8 cellular contexts compared by ENCODE assay signal in the genomic region with DNA sequence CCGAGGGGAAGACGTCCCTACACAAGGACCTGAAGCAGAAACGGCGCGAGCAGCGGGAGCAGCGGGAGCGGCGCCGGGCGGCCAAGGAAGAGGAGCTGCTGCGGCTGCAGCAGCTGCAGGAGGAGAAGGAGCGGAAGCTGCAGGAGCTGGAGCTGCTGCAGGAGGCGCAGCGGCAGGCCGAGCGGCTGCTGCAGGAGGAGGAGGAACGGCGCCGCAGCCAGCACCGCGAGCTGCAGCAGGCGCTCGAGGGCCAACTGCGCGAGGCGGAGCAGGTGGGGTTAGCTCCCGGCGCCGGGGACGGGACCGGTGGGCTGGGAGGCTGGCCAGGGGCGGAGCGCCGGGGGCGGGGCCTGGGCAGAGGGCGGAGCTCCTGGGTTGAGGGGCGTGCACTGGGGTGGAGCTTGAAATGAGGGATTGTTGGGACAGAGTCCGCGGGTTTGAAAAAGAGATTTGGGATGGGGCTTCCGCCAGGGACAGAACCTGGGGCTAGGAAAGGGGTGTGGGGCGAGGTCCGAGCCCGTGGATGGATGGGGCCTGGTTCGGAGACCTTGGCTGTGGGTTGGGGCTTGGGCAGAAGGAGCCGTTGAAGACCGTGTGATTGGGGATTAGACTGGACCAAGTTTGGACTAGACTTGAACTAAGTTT. TPM values are rescaled to one million over a fixed set of nuclear protein-coding genes. Genes with fewer than 3 reads are reported as not detected.
DNase-seq lines count a peak whose midpoint lies in the region; ATAC-seq and TF ChIP-seq lines count a peak whose summit lies in the region.

No MANE protein-coding gene starts in this region.

- peaks cover 69% of the 10 kb centered on the region for H3K36me3 ChIP-seq in CD4-positive, alpha-beta memory T cell (ENCODE audit: insufficient read depth, low read length)

- H3K4me3 ChIP-seq in CD4-positive, alpha-beta memory T cell (ENCODE audit: low read length in 2 of 2): no peak overlapping the region

- H3K36me3 Mint-ChIP-seq in CD4-positive, alpha-beta memory T cell: peaks cover 73 to 86% of the 10 kb centered on the region in 2 donors
- H3K36me3 Mint-ChIP-seq in stimulated activated naive B cell treated with anti-CD40 and anti-IgM and Interleukin-4, amounts not matched to agents 10 μg/mL and 1 μg/mL and 100 μg/mL, for 72 hours: peaks cover 51 to 67% of the 10 kb centered on the region in 2 donors

- H3K27ac ChIP-seq in CD4-positive, alpha-beta memory T cell (ENCODE audit: low read depth, low read length): no peak overlapping the region
- H3K27ac ChIP-seq in VCaP: peak overlapping the region; percentile 75

- CTCF ChIA-PET in CD4-positive, alpha-beta memory T cell (lab: Charles Lee; ENCODE audit: partially characterized antibody): interaction anchor here (1.7 kb wide), 1 partner anchor 9 kb away, joined by 7 read pairs; no protein-coding TSS in a partner anchor

- peaks cover 30% of the 10 kb centered on the region for H3K4me1 ChIP-seq in CD4-positive, alpha-beta memory T cell (ENCODE audit: insufficient read depth, low read length)

- intact Hi-C loops in CD4-positive, alpha-beta memory T cell (cut with micrococcal nuclease): no loop called here

- H3K27ac Mint-ChIP-seq in CD4-positive, alpha-beta memory T cell: peak overlapping the region in 5 of 7 donors; percentile 41 to 64 (median 62)
- H3K27ac Mint-ChIP-seq in stimulated activated naive B cell treated with anti-CD40 and anti-IgM and Interleukin-4, amounts not matched to agents 10 μg/mL and 1 μg/mL and 100 μg/mL, for 72 hours: no peak overlapping the region

- no peak for ATAC-seq in stimulated activated naive B cell treated with anti-CD40 and anti-IgM and Interleukin-4, amounts not matched to agents 10 μg/mL and 1 μg/mL and 100 μg/mL, for 72 hours (replicated peaks)

- no peaks in the 10 kb centered on the region for H3K9me3 Mint-ChIP-seq in CD4-positive, alpha-beta memory T cell
- no peaks in the 10 kb centered on the region for H3K9me3 Mint-ChIP-seq in stimulated activated naive B cell treated with anti-CD40 and anti-IgM and Interleukin-4, amounts not matched to agents 10 μg/mL and 1 μg/mL and 100 μg/mL, for 72 hours

- POLR2A ChIA-PET in CD4-positive, alpha-beta memory T cell (lab: Charles Lee; ENCODE audit: partially characterized antibody): interaction anchor here (26.7 kb wide), 1 partner anchor 14 kb away, joined by 805 read pairs; the partner anchor contains the start of gene DEF6

- H3K9me3 ChIP-seq in CD4-positive, alpha-beta memory T cell (ENCODE audit: control insufficient read depth in 1 of 2, low read length in 2 of 2): no peaks in the 10 kb centered on the region

- no peaks in the 10 kb centered on the region for H3K27me3 Mint-ChIP-seq in CD4-positive, alpha-beta memory T cell
- H3K27me3 Mint-ChIP-seq in stimulated activated naive B cell treated with anti-CD40 and anti-IgM and Interleukin-4, amounts not matched to agents 10 μg/mL and 1 μg/mL and 100 μg/mL, for 72 hours: no peaks in the 10 kb centered on the region

- no peaks in the 10 kb centered on the region for H3K27me3 ChIP-seq in CD4-positive, alpha-beta memory T cell (ENCODE audit: insufficient read depth, low read length)

- peaks cover 28 to 53% (median 41%) of the 10 kb centered on the region in 4 donors for H3K4me1 Mint-ChIP-seq in CD4-positive, alpha-beta memory T cell
- peaks cover 11 to 17% of the 10 kb centered on the region in 2 donors for H3K4me1 Mint-ChIP-seq in stimulated activated naive B cell treated with anti-CD40 and anti-IgM and Interleukin-4, amounts not matched to agents 10 μg/mL and 1 μg/mL and 100 μg/mL, for 72 hours

- no peak for TF ChIP-seq CTCF in VCaP (conservative IDR thresholded peaks at IDR 0.05)

- DNase-seq in CD4-positive, alpha-beta memory T cell: no peak
- DNase-seq in M059J (ENCODE audit: low read depth) (peak; percentile 90), glomerular visceral epithelial cell (ENCODE audit: extremely low spot score) (peak; percentile 83), nucleus accumbens (lab: John Stamatoyannopoulos, UW) (peak in 54 of 56 donors; percentile 25 to 90 (median 72)), foreskin melanocyte (no peak)
- no peak for DNase-seq in stimulated activated naive B cell treated with anti-CD40 and anti-IgM and Interleukin-4, amounts not matched to agents 10 μg/mL and 1 μg/mL and 100 μg/mL, for 72 hours
- no peak for DNase-seq in stimulated activated CD4-positive, alpha-beta T cell treated with anti-CD3 and anti-CD28 coated beads, Interleukin-12 subunit alpha, Interleukin-12 subunit beta, amount 100 ng/mL, for 4 hours

- H3K4me3 Mint-ChIP-seq in CD4-positive, alpha-beta memory T cell: no peak overlapping the region
- H3K4me3 Mint-ChIP-seq in stimulated activated naive B cell treated with anti-CD40 and anti-IgM and Interleukin-4, amounts not matched to agents 10 μg/mL and 1 μg/mL and 100 μg/mL, for 72 hours: no peak overlapping the region

RNA-seq across cellular contexts. Expression of gene DEF6, which starts 20.7 kb away (rescaled TPM):
- 100 to 1,000 TPM; 231 to 236 TPM for total RNA-seq in CD4-positive, alpha-beta memory T cell
- 100 to 1,000 TPM in 1 of 2 donors, 10 to 100 TPM in 1; 77.3 to 171 TPM for polyA plus RNA-seq in CD4-positive, alpha-beta memory T cell
- total RNA-seq in M059J (2014; rRNA removed; shearing (Covaris generic)): 0.44 and 0.57 TPM in 2 replicates

RNA-seq across cellular contexts. Expression of gene PPARD, which starts 24.0 kb away (rescaled TPM):
- total RNA-seq in CD4-positive, alpha-beta memory T cell: 10 to 100 TPM; 37.2 to 38.7 TPM
- 10 to 100 TPM in 1 of 2 donors, 1 to 10 TPM in 1; 2.6 to 10.7 TPM for polyA plus RNA-seq in CD4-positive, alpha-beta memory T cell
- 12.5 and 22.7 TPM in 2 replicates for total RNA-seq in M059J (2014; rRNA removed; shearing (Covaris generic))

RNA-seq across cellular contexts. Expression of gene ZNF76, which starts 58.8 kb away (rescaled TPM):
- 100 to 1,000 TPM in 1 of 2 experiments, 10 to 100 TPM in 1; 97.5 to 106 TPM for total RNA-seq in CD4-positive, alpha-beta memory T cell
- 10 to 100 TPM; 26.3 to 31.5 TPM for polyA plus RNA-seq in CD4-positive, alpha-beta memory T cell
- total RNA-seq in M059J (2014; rRNA removed; shearing (Covaris generic)): 12.5 and 20.8 TPM in 2 replicates

Comparison
In these comparisons a context has a peak if more than half of its experiments do, and no peak if none do; other contexts are left out.
1. DNase-seq: peak in M059J (single experiment), glomerular visceral epithelial cell (single experiment) and nucleus accumbens (54 of 56); none in CD4-positive, alpha-beta memory T cell (0 of 5), stimulated activated naive B cell treated with anti-CD40 and anti-IgM and Interleukin-4, amounts not matched to agents 10 μg/mL and 1 μg/mL and 100 μg/mL, for 72 hours (single experiment), foreskin melanocyte (single experiment) and stimulated activated CD4-positive, alpha-beta T cell treated with anti-CD3 and anti-CD28 coated beads, Interleukin-12 subunit alpha, Interleukin-12 subunit beta, amount 100 ng/mL, for 4 hours (single experiment).
2. RNA of gene DEF6, which starts 20.7 kb away (total RNA-seq): 231 to 236 TPM in CD4-positive, alpha-beta memory T cell; 0.44 to 0.57 TPM in M059J; every median in the first group is over 100 times any median in the second.